ENCODE assay signal across 13 cellular contexts in genomic region chrX:143634373-143634685, GRCh38. TPM values are rescaled to one million over a fixed set of nuclear protein-coding genes. Genes with fewer than 3 reads are reported as not detected.
DNase-seq lines count a peak whose midpoint lies in the region; TF ChIP-seq lines count a peak whose summit lies in the region.
"Had no signal": no experiment of that assay in that cellular context is flagged by ENCODE, and none has a peak within 500 bp of the region (broad histone marks: within the 10 kb centered on the region; RNA-seq: fewer than 3 reads in every experiment).

No MANE protein-coding gene starts in this region.

- H3K4me1 ChIP-seq in mammary epithelial cell (ENCODE audit: insufficient read depth, low read length) (no peaks in the 10 kb centered on the region), neutrophil (ENCODE audit: control insufficient read depth in 1 of 2, insufficient read depth in 1 of 2, low read depth in 1 of 2, low read length in 1 of 2) (peaks cover 10 to 17% of the 10 kb centered on the region in 2 experiments), uterus (no peaks in the 10 kb centered on the region)

- peak overlapping the region; percentile 81 for H3K4me3 Mint-ChIP-seq in MCF 10A (ENCODE audit: unreplicated experiment)
- H3K4me3 Mint-ChIP-seq: activated CD4-positive, alpha-beta T cell treated with anti-CD3 and anti-CD28 coated beads, Interleukin-2, amount 10 ng/mL, durations not matched to agents 24 days and 14 days had no signal

- no peaks in the 10 kb centered on the region for H3K27me3 Mint-ChIP-seq in MCF 10A (ENCODE audit: insufficient read depth, unreplicated experiment)

- H3K4me3 ChIP-seq in mammary epithelial cell (replicated peaks in 1 of 3; ENCODE audit: insufficient read depth in 1 of 3, low read depth in 2 of 3, low read length in 3 of 3) (no peak overlapping the region), fibroblast of villous mesenchyme (ENCODE audit: low read depth, low read length) (peak overlapping the region; percentile 40), neutrophil (ENCODE audit: low read depth in 1 of 2, low read length in 1 of 2) (peak overlapping the region; percentile 55 to 59), uterus (peak overlapping the region; percentile 9 to 16)

- no peaks in the 10 kb centered on the region for H3K36me3 Mint-ChIP-seq in MCF 10A (ENCODE audit: insufficient read depth, unreplicated experiment)

- peaks cover 2% of the 10 kb centered on the region for H3K9me3 ChIP-seq in mammary epithelial cell (replicated peaks; ENCODE audit: insufficient read depth, low read length)
- H3K9me3 ChIP-seq in neutrophil = no peaks in the 10 kb centered on the region
- H3K9me3 ChIP-seq in uterus = no peaks in the 10 kb centered on the region

- H3K9ac ChIP-seq in mammary epithelial cell (ENCODE audit: insufficient read depth, low read length) = no peak overlapping the region

- no peaks in the 10 kb centered on the region for H4K20me1 ChIP-seq in mammary epithelial cell (ENCODE audit: insufficient read depth, low read length)

- no peaks in the 10 kb centered on the region for H3K36me3 ChIP-seq in mammary epithelial cell (ENCODE audit: insufficient read depth, low read length)
- no peaks in the 10 kb centered on the region for H3K36me3 ChIP-seq in neutrophil
- no peaks in the 10 kb centered on the region for H3K36me3 ChIP-seq in uterus

- no peaks in the 10 kb centered on the region for H3K9me3 Mint-ChIP-seq in MCF 10A (ENCODE audit: unreplicated experiment)
- H3K9me3 Mint-ChIP-seq: activated CD4-positive, alpha-beta T cell treated with anti-CD3 and anti-CD28 coated beads, Interleukin-2, amount 10 ng/mL, durations not matched to agents 24 days and 14 days had no signal

- no peak for TF ChIP-seq POLR2A in uterus (IDR thresholded peaks at IDR 0.05)

- intact Hi-C loops in MCF 10A (cut with micrococcal nuclease) = no loop called here
- intact Hi-C loops in mammary epithelial cell (cut with micrococcal nuclease) = no loop called here
- intact Hi-C loops in uterus (cut with DNase I; ENCODE audit: low total_unique reads) = no loop called here

- H3K4me1 Mint-ChIP-seq in MCF 10A (ENCODE audit: insufficient read depth, unreplicated experiment) = peaks cover 14% of the 10 kb centered on the region
- H3K4me1 Mint-ChIP-seq: activated CD4-positive, alpha-beta T cell treated with anti-CD3 and anti-CD28 coated beads, Interleukin-2, amount 10 ng/mL, durations not matched to agents 24 days and 14 days had no signal

- peaks cover 2% of the 10 kb centered on the region for H3K27me3 ChIP-seq in mammary epithelial cell (ENCODE audit: insufficient read depth, low read length)
- peaks cover 29% of the 10 kb centered on the region for H3K27me3 ChIP-seq in neutrophil
- H3K27me3 ChIP-seq in uterus = peaks cover 0 to 5% of the 10 kb centered on the region in 2 donors

- no peak overlapping the region for H2AFZ ChIP-seq in mammary epithelial cell (ENCODE audit: low read depth, low read length)

- POLR2A ChIA-PET in MCF 10A (lab: Yijun Ruan, JAX) = no interaction called here

- no TSS peak for BruUV-seq in MCF 10A (replicated peaks; lab: Mats Ljungman, UMichigan)
- no TSS peak for BruUV-seq in mammary epithelial cell (replicated peaks; lab: Mats Ljungman, UMichigan)

- H3K79me2 ChIP-seq in mammary epithelial cell (ENCODE audit: insufficient read depth, low read length) = no peaks in the 10 kb centered on the region

- TF ChIP-seq CTCF in MCF 10A (IDR thresholded peaks at IDR 0.05; ENCODE audit: unreplicated experiment) (no peak), mammary epithelial cell (conservative IDR thresholded peaks at IDR 0.05 in 1 of 2, IDR thresholded peaks at IDR 0.05 in 1 of 2; ENCODE audit: extremely low read depth in 1 of 2, insufficient read depth in 1 of 2, low read depth in 1 of 2, low read length in 2 of 2) (no peak), fibroblast of villous mesenchyme (IDR thresholded peaks at IDR 0.05; ENCODE audit: insufficient read depth, low read depth, low read length) (no peak), neutrophil (IDR thresholded peaks at IDR 0.05) (no peak), uterus (IDR thresholded peaks at IDR 0.05) (no peak)

- CTCF ChIA-PET in MCF 10A (lab: Yijun Ruan, JAX) (no interaction called here), mammary epithelial cell (lab: Charles Lee; ENCODE audit: low non-redundant PET) (no interaction called here)

- in situ Hi-C loops in mammary epithelial cell (cut with MboI; ENCODE audit: low sequenced_read_pairs in 2 of 2) = no loop called here

- H3K4me2 ChIP-seq in mammary epithelial cell (ENCODE audit: insufficient read depth, low read depth, low read length) = no peak overlapping the region

- H3K27ac ChIP-seq in mammary epithelial cell (ENCODE audit: insufficient read depth, low read depth, low read length) (no peak overlapping the region), neutrophil (no peak overlapping the region), uterus (no peak overlapping the region)
- H3K27ac ChIP-seq: epithelial cell of prostate had no signal

- DNase-seq in MCF 10A (ENCODE audit: unreplicated experiment) = no peak
- no peak for DNase-seq in mammary epithelial cell
- DNase-seq in fibroblast of villous mesenchyme (ENCODE audit: low read depth) = no peak
- DNase-seq in uterus = no peak
- no peak for DNase-seq in NCI-H2227 (lab: John Stamatoyannopoulos, UW; ENCODE audit: unreplicated experiment)
- DNase-seq in RKO (ENCODE audit: low spot score) = no peak
- DNase-seq in NCI-H2081 treated with DMSO at 0.1 percent for 48 hours (lab: John Stamatoyannopoulos, UW) = no peak
- DNase-seq: activated CD4-positive, alpha-beta T cell treated with anti-CD3 and anti-CD28 coated beads, Interleukin-2, amount 10 ng/mL, durations not matched to agents 24 days and 14 days; activated naive CD4-positive, alpha-beta T cell treated with anti-CD3 and anti-CD28 coated beads, Interleukin-2, amount 50 U/mL, for 16 hours; left colon; RPMI8226 had no signal

- WGBS in mammary epithelial cell (ENCODE audit: low coverage, missing lambda C conversion rate) = 24% methylated on average over 9 of the region's 24 CpGs

- H3K27ac Mint-ChIP-seq in MCF 10A (ENCODE audit: low read depth, unreplicated experiment) = peak overlapping the region; percentile 15
- H3K27ac Mint-ChIP-seq: activated CD4-positive, alpha-beta T cell treated with anti-CD3 and anti-CD28 coated beads, Interleukin-2, amount 10 ng/mL, durations not matched to agents 24 days and 14 days had no signal

- dilution Hi-C loops in mammary epithelial cell (cut with HindIII; ENCODE audit: low sequenced_read_pairs) = no loop called here

RNA-seq across cellular contexts. Expression of gene SLITRK4, which starts 1.6 kb away (rescaled TPM):
- total RNA-seq in MCF 10A (2022) (0.35 and 0.39 TPM in 2 replicates), mammary epithelial cell (not detected), fibroblast of villous mesenchyme (3.0 and 6.1 TPM in 2 replicates), uterus (1 to 10 TPM in 1 of 4 donors, under 1 TPM in 1, not detected in 2; 0.27 to 2.3 TPM)
- not detected for polyA plus RNA-seq in mammary epithelial cell
- not detected for polyA minus RNA-seq in mammary epithelial cell
- total RNA-seq: activated CD4-positive, alpha-beta T cell treated with anti-CD3 and anti-CD28 coated beads, Interleukin-2, amount 10 ng/mL, durations not matched to agents 24 days and 14 days had no signal

Comparison
In these comparisons a context has a peak if more than half of its experiments do, and no peak if none do; other contexts are left out.
1. H3K4me3 ChIP-seq: peak in fibroblast of villous mesenchyme (single experiment), neutrophil (2 of 2) and uterus (2 of 2); none in mammary epithelial cell (0 of 3).